In the genomic region with DNA sequence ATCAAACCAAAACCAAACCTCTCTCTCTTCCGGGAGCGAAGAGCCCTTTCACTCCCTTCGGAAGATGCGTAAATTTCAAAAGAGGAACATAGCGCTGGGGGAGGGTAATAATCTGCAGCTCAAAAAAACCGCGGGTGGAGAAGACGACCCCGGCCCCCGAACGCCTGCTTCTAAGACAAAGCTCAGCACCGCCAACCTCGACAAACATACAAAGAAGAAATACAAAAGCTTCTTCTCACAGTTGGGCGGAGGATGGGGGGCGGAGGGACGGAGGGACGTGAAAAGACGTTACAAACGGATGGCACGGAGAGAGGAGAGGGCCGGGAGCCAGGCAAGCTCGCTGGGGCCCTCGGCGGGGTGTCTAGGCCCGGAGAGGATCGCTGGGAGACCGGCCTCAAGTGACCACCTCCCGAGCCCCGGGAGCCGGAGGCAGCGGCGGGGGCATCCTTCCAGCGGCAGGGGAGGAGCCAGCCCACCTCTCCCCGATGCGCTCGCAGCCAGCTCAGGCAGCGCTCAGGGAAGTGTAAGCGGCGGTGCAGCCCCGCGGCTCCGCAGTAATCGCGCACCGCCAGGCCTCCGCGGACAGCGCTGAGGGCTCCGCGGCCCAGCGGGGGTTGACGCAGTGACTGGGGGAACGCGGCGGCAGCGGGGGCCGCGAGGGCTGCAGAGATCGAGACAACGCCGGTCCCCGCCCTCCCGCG, we compare ENCODE assay signal across 8 cellular contexts. TPM values are rescaled to one million over a fixed set of nuclear protein-coding genes. Genes with fewer than 3 reads are reported as not detected.
DNase-seq lines count a peak whose midpoint lies in the region; ATAC-seq and TF ChIP-seq lines count a peak whose summit lies in the region.

No MANE protein-coding gene starts in this region.

- intact Hi-C loops in activated T-helper 1 cell treated with anti-CD3 and anti-CD28 coated beads, Interleukin-12 subunit alpha, Interleukin-12 subunit beta, Interleukin-2, Interleukin-4 antibody, amounts not matched to agents 30 ng/mL and 10 ng/mL and 1 ng/mL, durations not matched to agents 14 hours and 24 hours and 36 hours (cut with micrococcal nuclease) = loop anchor here (1.0 to 10.0 kb wide), 17 partner anchors 24 to 1260 kb away; a partner anchor contains a TSS

- ATAC-seq in GM19025 (IDR thresholded peaks at IDR 0.05; ENCODE audit: low read depth, unreplicated experiment) = peak; percentile 23
- ATAC-seq in HG03196 (IDR thresholded peaks at IDR 0.05; ENCODE audit: unreplicated experiment) = peak; percentile 24

- no peaks in the 10 kb centered on the region for H3K9me3 Mint-ChIP-seq in activated T-helper 1 cell treated with anti-CD3 and anti-CD28 coated beads, Interleukin-12 subunit alpha, Interleukin-12 subunit beta, Interleukin-2, Interleukin-4 antibody, amounts not matched to agents 30 ng/mL and 10 ng/mL and 1 ng/mL, durations not matched to agents 14 hours and 24 hours and 36 hours
- no peaks in the 10 kb centered on the region for H3K9me3 Mint-ChIP-seq in nephron

- H3K4me3 ChIP-seq in NT2/D1 (ENCODE audit: insufficient read length, low read depth) (peak overlapping the region; percentile 87), fibroblast of pulmonary artery (replicated peaks; ENCODE audit: low read depth, low read length) (peak overlapping the region; percentile 85), thymus (ENCODE audit: low read length) (peak overlapping the region; percentile 95)

- peaks cover 29% of the 10 kb centered on the region for H3K4me1 Mint-ChIP-seq in activated T-helper 1 cell treated with anti-CD3 and anti-CD28 coated beads, Interleukin-12 subunit alpha, Interleukin-12 subunit beta, Interleukin-2, Interleukin-4 antibody, amounts not matched to agents 30 ng/mL and 10 ng/mL and 1 ng/mL, durations not matched to agents 14 hours and 24 hours and 36 hours (ENCODE audit: low read depth)
- H3K4me1 Mint-ChIP-seq in nephron = peaks cover 21% of the 10 kb centered on the region

- peaks cover 2% of the 10 kb centered on the region for H3K4me1 ChIP-seq in NT2/D1 (ENCODE audit: insufficient read depth, insufficient read length)
- H3K4me1 ChIP-seq in thymus (ENCODE audit: control insufficient read depth, insufficient read depth, low read length) = peaks cover 5% of the 10 kb centered on the region

- peaks cover 4% of the 10 kb centered on the region for H3K36me3 Mint-ChIP-seq in activated T-helper 1 cell treated with anti-CD3 and anti-CD28 coated beads, Interleukin-12 subunit alpha, Interleukin-12 subunit beta, Interleukin-2, Interleukin-4 antibody, amounts not matched to agents 30 ng/mL and 10 ng/mL and 1 ng/mL, durations not matched to agents 14 hours and 24 hours and 36 hours (ENCODE audit: low read depth)
- no peaks in the 10 kb centered on the region for H3K36me3 Mint-ChIP-seq in nephron (ENCODE audit: low read depth)

- peaks cover 8% of the 10 kb centered on the region for H3K27me3 Mint-ChIP-seq in activated T-helper 1 cell treated with anti-CD3 and anti-CD28 coated beads, Interleukin-12 subunit alpha, Interleukin-12 subunit beta, Interleukin-2, Interleukin-4 antibody, amounts not matched to agents 30 ng/mL and 10 ng/mL and 1 ng/mL, durations not matched to agents 14 hours and 24 hours and 36 hours (ENCODE audit: insufficient read depth)
- no peaks in the 10 kb centered on the region for H3K27me3 Mint-ChIP-seq in nephron (ENCODE audit: low read depth)

- peak; percentile 48 to 58 for DNase-seq in AML-193 (lab: John Stamatoyannopoulos, UW)
- DNase-seq in NT2/D1 (ENCODE audit: low read depth, low spot score) = no peak
- peak; percentile 31 for DNase-seq in activated T-helper 1 cell treated with anti-CD3 and anti-CD28 coated beads, Interleukin-12 subunit alpha, Interleukin-12 subunit beta, Interleukin-2, Interleukin-4 antibody, amounts not matched to agents 30 ng/mL and 10 ng/mL and 1 ng/mL, durations not matched to agents 14 hours and 24 hours and 36 hours (ENCODE audit: low spot score)
- DNase-seq in fibroblast of pulmonary artery (ENCODE audit: low read depth) = peak; percentile 43

- peak overlapping the region; percentile 93 for H3K27ac Mint-ChIP-seq in activated T-helper 1 cell treated with anti-CD3 and anti-CD28 coated beads, Interleukin-12 subunit alpha, Interleukin-12 subunit beta, Interleukin-2, Interleukin-4 antibody, amounts not matched to agents 30 ng/mL and 10 ng/mL and 1 ng/mL, durations not matched to agents 14 hours and 24 hours and 36 hours
- peak overlapping the region; percentile 94 to 98 (median 96) for H3K27ac Mint-ChIP-seq in nephron

- TF ChIP-seq CTCF in fibroblast of pulmonary artery (IDR thresholded peaks at IDR 0.05; ENCODE audit: low read length, missing control alignments) = no peak
- TF ChIP-seq CTCF in nephron (IDR thresholded peaks at IDR 0.05; ENCODE audit: unreplicated experiment in 3 of 3) = no peak

- no peaks in the 10 kb centered on the region for H3K27me3 ChIP-seq in NT2/D1 (ENCODE audit: insufficient read depth, insufficient read length)
- H3K27me3 ChIP-seq in thymus (ENCODE audit: control insufficient read depth, insufficient read depth) = no peaks in the 10 kb centered on the region

- peak overlapping the region; percentile 97 for H3K4me3 Mint-ChIP-seq in activated T-helper 1 cell treated with anti-CD3 and anti-CD28 coated beads, Interleukin-12 subunit alpha, Interleukin-12 subunit beta, Interleukin-2, Interleukin-4 antibody, amounts not matched to agents 30 ng/mL and 10 ng/mL and 1 ng/mL, durations not matched to agents 14 hours and 24 hours and 36 hours
- H3K4me3 Mint-ChIP-seq in nephron = peak overlapping the region; percentile 96 to 98 (median 98)

- peak overlapping the region; percentile 94 for H3K27ac ChIP-seq in thymus (ENCODE audit: low read depth)

- H3K36me3 ChIP-seq in NT2/D1 (ENCODE audit: insufficient read depth, insufficient read length, low read length) = peaks cover 4% of the 10 kb centered on the region
- H3K36me3 ChIP-seq in thymus (ENCODE audit: control insufficient read depth, insufficient read depth) = no peaks in the 10 kb centered on the region

- H3K9me3 ChIP-seq in NT2/D1 (ENCODE audit: insufficient read depth, low read length) = no peaks in the 10 kb centered on the region
- no peaks in the 10 kb centered on the region for H3K9me3 ChIP-seq in thymus (ENCODE audit: control insufficient read depth)

- H3K9ac ChIP-seq in NT2/D1 (ENCODE audit: insufficient read length, low read depth) = peak overlapping the region; percentile 96

- under 1% methylated on average over 64 of the region's 64 CpGs for WGBS in thymus

RNA-seq across cellular contexts. Expression of a gene that starts 0.8 kb away (rescaled TPM):
- total RNA-seq in activated T-helper 1 cell treated with anti-CD3 and anti-CD28 coated beads, Interleukin-12 subunit alpha, Interleukin-12 subunit beta, Interleukin-2, Interleukin-4 antibody, amounts not matched to agents 30 ng/mL and 10 ng/mL and 1 ng/mL, durations not matched to agents 14 hours and 24 hours and 36 hours = 61.7 and 72.2 TPM in 2 replicates
- 64.8 TPM for polyA plus RNA-seq in thymus
